ENCODE assay signal across 1 cellular context in genomic region chr4:185246453-185246852, GRCh38.
TF ChIP-seq lines count a peak whose summit lies in the region.

No MANE protein-coding gene starts in this region.

TF ChIP-seq in HEK293, 187 proteins besides CTCF, POLR2A, EP300 and RAD21 (continued from another document):
- TF ChIP-seq ZBTB10 (tag by site-specific recombination; IDR thresholded peaks at IDR 0.05) (no peak), GFI1B (tag by site-specific recombination; IDR thresholded peaks at IDR 0.05) (no peak), ZNF37A (tag by site-specific recombination; IDR thresholded peaks at IDR 0.05) (no peak), ZNF580 (tag by site-specific recombination; IDR thresholded peaks at IDR 0.05) (no peak), ATF2 (tag by site-specific recombination; IDR thresholded peaks at IDR 0.05; ENCODE audit: low read depth) (peak; percentile 60; the same call in 1 of the 2 replicates)
